Comparison of ENCODE assay signal across 20 cellular contexts in genomic region chr15:68214838-68215234, GRCh38.
DNase-seq lines count a peak whose midpoint lies in the region; ATAC-seq and TF ChIP-seq lines count a peak whose summit lies in the region.
"Had no signal": no experiment of that assay in that cellular context is flagged by ENCODE, and none has a peak within 500 bp of the region (broad histone marks: within the 10 kb centered on the region; RNA-seq: fewer than 3 reads in every experiment).

No MANE protein-coding gene starts in this region.

- peaks cover 40% of the 10 kb centered on the region for H3K36me3 ChIP-seq in BLaER1
- peaks cover 9 to 79% (median 50%) of the 10 kb centered on the region in 11 experiments; a peak in 20 of 22 replicates for H3K36me3 ChIP-seq in BLaER1 treated with 17β-estradiol and CSF1 and Interleukin-3, amounts not matched to agents 10 nM and 100 nM
- H3K36me3 ChIP-seq in neutrophil, result no peaks in the 10 kb centered on the region

- peak overlapping the region; percentile 50; the same call in 1 of the 2 replicates for H3K9ac ChIP-seq in BLaER1
- H3K9ac ChIP-seq in BLaER1 treated with 17β-estradiol and CSF1 and Interleukin-3, amounts not matched to agents 10 nM and 100 nM, result peak overlapping the region in 4 of 11 experiments; percentile 9 to 44 (median 14); a peak in 3 of 22 replicates

- H3K9me3 ChIP-seq in BLaER1, result peaks cover 8% of the 10 kb centered on the region; the same call in 1 of the 2 replicates
- peaks cover 0 to 12% (median 0%) of the 10 kb centered on the region in 11 experiments; a peak in 3 of 22 replicates for H3K9me3 ChIP-seq in BLaER1 treated with 17β-estradiol and CSF1 and Interleukin-3, amounts not matched to agents 10 nM and 100 nM (replicated peaks in 1 of 11)
- no peaks in the 10 kb centered on the region for H3K9me3 ChIP-seq in neutrophil
- H3K9me3 ChIP-seq: MG63, Peyer's patch had no signal

- H3K4me1 ChIP-seq in BLaER1, result peaks cover 69% of the 10 kb centered on the region
- H3K4me1 ChIP-seq in BLaER1 treated with 17β-estradiol and CSF1 and Interleukin-3, amounts not matched to agents 10 nM and 100 nM, result peaks cover 47 to 73% (median 57%) of the 10 kb centered on the region in 10 experiments
- peaks cover 19 to 22% of the 10 kb centered on the region in 2 experiments for H3K4me1 ChIP-seq in neutrophil (ENCODE audit: control insufficient read depth in 1 of 2, insufficient read depth in 1 of 2, low read depth in 1 of 2, low read length in 1 of 2)

- H3K27me3 ChIP-seq in BLaER1 (no peaks in the 10 kb centered on the region), neutrophil (no peaks in the 10 kb centered on the region)
- no peaks in the 10 kb centered on the region for H3K27me3 ChIP-seq in BLaER1 treated with 17β-estradiol and CSF1 and Interleukin-3, amounts not matched to agents 10 nM and 100 nM
- H3K27me3 ChIP-seq: MG63, Peyer's patch had no signal

- H4K20me1 ChIP-seq in BLaER1, result no peaks in the 10 kb centered on the region
- peaks cover 0 to 96% (median 81%) of the 10 kb centered on the region in 11 experiments; a peak in 17 of 22 replicates for H4K20me1 ChIP-seq in BLaER1 treated with 17β-estradiol and CSF1 and Interleukin-3, amounts not matched to agents 10 nM and 100 nM

- CTCF ChIA-PET in RWPE1 (lab: Yijun Ruan, JAX) (no interaction called here), GM10248 (lab: Yijun Ruan, JAX) (no interaction called here)

- H3K27ac ChIP-seq in BLaER1 (peak overlapping the region; percentile 74), RWPE1 (peak overlapping the region; percentile 23; the same call in 1 of the 2 replicates), neutrophil (peak overlapping the region; percentile 60)
- H3K27ac ChIP-seq in BLaER1 treated with 17β-estradiol and CSF1 and Interleukin-3, amounts not matched to agents 10 nM and 100 nM, result peak overlapping the region in 4 of 11 experiments; percentile 12 to 47 (median 37); a peak in 6 of 22 replicates
- H3K27ac ChIP-seq: Peyer's patch had no signal

- POLR2A ChIA-PET in RWPE1 (lab: Yijun Ruan, JAX; ENCODE audit: low non-redundant PET) (no interaction called here), GM10248 (lab: Yijun Ruan, JAX) (no interaction called here)

- DNase-seq in RWPE1 (ENCODE audit: low spot score) (no peak), SW480 (ENCODE audit: low spot score) (no peak), GM10248 (ENCODE audit: extremely low spot score) (no peak)
- DNase-seq: Calu3; CD8-positive, alpha-beta memory T cell; DMS153; Kasumi-1; MG63; NCI-H1092 treated with DMSO at 0.1 percent for 48 hours; NCI-H1436 treated with DMSO at 0.1 percent for 48 hours; NCI-H1930; NCI-H524 treated with DMSO at 0.1 percent for 48 hours; NCI-H82; Right ventricle myocardium superior had no signal

- H3K4me2 ChIP-seq in BLaER1, result peak overlapping the region; percentile 88
- H3K4me2 ChIP-seq in BLaER1 treated with 17β-estradiol and CSF1 and Interleukin-3, amounts not matched to agents 10 nM and 100 nM, result peak overlapping the region; percentile 60 to 92 (median 76)

- ATAC-seq in GM18873 (IDR thresholded peaks at IDR 0.05; ENCODE audit: low FRiP score, unreplicated experiment) (no peak), HG03039 (IDR thresholded peaks at IDR 0.05; ENCODE audit: unreplicated experiment) (no peak)

- TF ChIP-seq CTCF in RWPE1 (conservative IDR thresholded peaks at IDR 0.05; ENCODE audit: low read depth), result no peak
- no peak for TF ChIP-seq CTCF in neutrophil (IDR thresholded peaks at IDR 0.05)
- TF ChIP-seq CTCF in GM10248 (IDR thresholded peaks at IDR 0.05; ENCODE audit: control extremely low read depth, extremely low read depth, low read depth, missing control alignments), result no peak

- 0 out of 2 replicates have a peak overlapping the region, but pooled peaks have one; percentile 28 for H3K4me3 ChIP-seq in BLaER1
- no peak overlapping the region for H3K4me3 ChIP-seq in BLaER1 treated with 17β-estradiol and CSF1 and Interleukin-3, amounts not matched to agents 10 nM and 100 nM
- H3K4me3 ChIP-seq in neutrophil (ENCODE audit: low read depth in 1 of 2, low read length in 1 of 2), result no peak overlapping the region
- H3K4me3 ChIP-seq: MG63, Peyer's patch had no signal
